In the genomic region with DNA sequence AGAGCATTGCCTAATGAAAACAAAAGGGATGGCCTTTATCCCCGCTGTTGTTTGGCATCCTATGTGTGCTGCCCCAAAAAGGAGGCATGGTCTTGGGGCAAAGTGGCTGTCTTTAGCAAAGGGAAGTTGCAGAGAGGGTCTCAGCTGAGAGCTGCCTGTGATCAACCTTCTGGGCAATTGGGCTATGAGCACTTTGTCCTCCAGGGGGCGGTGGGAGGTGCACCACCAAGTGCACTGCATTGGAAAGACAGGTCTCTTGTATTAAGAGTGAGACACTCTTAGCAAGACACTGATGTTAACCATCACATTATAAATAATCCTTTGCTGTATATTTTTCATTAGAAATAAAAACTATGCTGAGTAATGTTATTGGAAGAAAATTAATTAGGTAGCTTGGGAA, we compare ENCODE assay signal across 9 cellular contexts.
A peak's percentile ranks its signal among the peaks of the same experiment; 100 is the strongest.
DNase-seq lines count a peak whose midpoint lies in the region; ATAC-seq and TF ChIP-seq lines count a peak whose summit lies in the region.
"Had no signal": no experiment of that assay in that cellular context is flagged by ENCODE, and none has a peak within 500 bp of the region (broad histone marks: within the 10 kb centered on the region; RNA-seq: fewer than 3 reads in every experiment).

No MANE protein-coding gene starts in this region.

- intact Hi-C loops in gastrocnemius medialis (cut with DNase I; ENCODE audit: low total_unique reads) = no loop called here

- H3K4me1 ChIP-seq in gastrocnemius medialis = no peaks in the 10 kb centered on the region

- H3K27ac ChIP-seq in RWPE1 (no peak overlapping the region), gastrocnemius medialis (no peak overlapping the region)

- no peak overlapping the region for H3K4me3 ChIP-seq in H7 (ENCODE audit: insufficient read depth, low read depth, low read length)
- H3K4me3 ChIP-seq in gastrocnemius medialis = no peak overlapping the region

- ATAC-seq in gastrocnemius medialis = no peak

- CTCF ChIA-PET in RWPE1 (lab: Yijun Ruan, JAX) = interaction anchor here (0.6 to 0.7 kb wide), 2 partner anchors 18 to 253 kb away, joined by 3 read pairs; no protein-coding TSS in a partner anchor

- no peaks in the 10 kb centered on the region for H3K9me3 ChIP-seq in gastrocnemius medialis

- H3K36me3 ChIP-seq in H7 (replicated peaks; ENCODE audit: control insufficient read depth, insufficient read depth, low read length) (no peaks in the 10 kb centered on the region), gastrocnemius medialis (no peaks in the 10 kb centered on the region)

- H3K27me3 ChIP-seq in H7 (ENCODE audit: control insufficient read depth, insufficient read depth, low read length) = no peaks in the 10 kb centered on the region
- H3K27me3 ChIP-seq in gastrocnemius medialis = no peaks in the 10 kb centered on the region

- POLR2A ChIA-PET in RWPE1 (lab: Yijun Ruan, JAX; ENCODE audit: low non-redundant PET) = no interaction called here

- in situ Hi-C loops in gastrocnemius medialis (cut with MboI; ENCODE audit: low sequenced_read_pairs in 4 of 4) = no loop called here

- TF ChIP-seq CTCF in RWPE1 (conservative IDR thresholded peaks at IDR 0.05; ENCODE audit: low read depth) (peak; percentile 43), gastrocnemius medialis (IDR thresholded peaks at IDR 0.05 in 4 of 5, conservative IDR thresholded peaks at IDR 0.05 in 1 of 5) (no peak)

- no peak for TF ChIP-seq POLR2A in gastrocnemius medialis (IDR thresholded peaks at IDR 0.05)

- peak; percentile 21 for DNase-seq in COR-L47 (lab: John Stamatoyannopoulos, UW)
- DNase-seq in H7 = peak; percentile 24
- DNase-seq in RWPE1 (ENCODE audit: low spot score) = peak; percentile 1
- DNase-seq in iPS DF 4.7 (ENCODE audit: extremely low read depth, low spot score) = peak; percentile 36
- no peak for DNase-seq in gastrocnemius medialis
- no peak for DNase-seq in NCI-H146 (lab: John Stamatoyannopoulos, UW)
- DNase-seq in T-helper 2 cell = no peak
- DNase-seq in superior temporal gyrus (ENCODE audit: extremely low spot score) = no peak
- DNase-seq: stimulated activated naive B cell treated with anti-CD40 and anti-IgM and Interleukin-4, amounts not matched to agents 10 μg/mL and 1 μg/mL and 100 μg/mL, for 72 hours had no signal

Comparison
In these comparisons a context has a peak if more than half of its experiments do, and no peak if none do; other contexts are left out.
1. DNase-seq: peak in COR-L47 (single experiment), H7 (single experiment), RWPE1 (single experiment) and iPS DF 4.7 (single experiment); none in gastrocnemius medialis (0 of 2), NCI-H146 (single experiment), T-helper 2 cell (0 of 5) and superior temporal gyrus (single experiment).